2 cellular contexts compared by ENCODE assay signal in genomic region chr2:63425079-63425416, GRCh38.
TF ChIP-seq lines count a peak whose summit lies in the region.

No MANE protein-coding gene starts in this region.

TF ChIP-seq in HCT116, 20 proteins besides CTCF, POLR2A, EP300 and RAD21 (continued from another document):
- TF ChIP-seq CEBPB (IDR thresholded peaks at IDR 0.05; ENCODE audit: low read depth) (no peak; the same call in 1 of the 2 replicates), MAX (IDR thresholded peaks at IDR 0.05) (no peak), TCF7L2 (IDR thresholded peaks at IDR 0.05; ENCODE audit: borderline replicate concordance, extremely low read depth, insufficient read depth, insufficient read length) (no peak), ZFX (IDR thresholded peaks at IDR 0.05) (no peak), JUND (IDR thresholded peaks at IDR 0.05) (no peak), CBX3 (IDR thresholded peaks at IDR 0.05; ENCODE audit: low read depth) (no peak), ATF3 (IDR thresholded peaks at IDR 0.05) (no peak), YY1 (IDR thresholded peaks at IDR 0.05; ENCODE audit: extremely low read depth, insufficient replicate concordance, low read depth, low read length) (no peak), EZH2 (IDR thresholded peaks at IDR 0.05) (no peak), ZBTB33 (IDR thresholded peaks at IDR 0.05; ENCODE audit: extremely low read depth, insufficient replicate concordance, low read length) (no peak)

TF ChIP-seq in H1, 55 proteins besides CTCF, POLR2A, EP300 and RAD21 (continued from another document):
- TF ChIP-seq CHD1 (IDR thresholded peaks at IDR 0.05; ENCODE audit: low read depth, low read length) (no peak), RXRA (IDR thresholded peaks at IDR 0.05; ENCODE audit: insufficient read depth, low read depth, low read length) (no peak), ZNF274 (IDR thresholded peaks at IDR 0.05; ENCODE audit: borderline replicate concordance, extremely low read depth, low read length) (no peak), TBP (IDR thresholded peaks at IDR 0.05; ENCODE audit: low read depth, low read length) (no peak), CBX8 (IDR thresholded peaks at IDR 0.05; ENCODE audit: borderline replicate concordance, low read depth, low read length) (no peak), GTF2F1 (IDR thresholded peaks at IDR 0.05; ENCODE audit: borderline replicate concordance, low read depth, low read length) (no peak), KDM4A (IDR thresholded peaks at IDR 0.05; ENCODE audit: low read depth, low read length, severe bottlenecking) (no peak), TEAD4 (IDR thresholded peaks at IDR 0.05; ENCODE audit: low read depth, low read length) (no peak), TAF1 (IDR thresholded peaks at IDR 0.05; ENCODE audit: low read depth, low read length) (no peak), SUZ12 (IDR thresholded peaks at IDR 0.05; ENCODE audit: low read length) (no peak), RBBP5 (IDR thresholded peaks at IDR 0.05; ENCODE audit: borderline replicate concordance, low read depth, low read length) (no peak), POU5F1 (IDR thresholded peaks at IDR 0.05; ENCODE audit: low read depth, low read length) (no peak), TAF7 (optimal IDR thresholded peaks at IDR 0.05; ENCODE audit: borderline replicate concordance, low read depth, low read length) (no peak), ATF2 (IDR thresholded peaks at IDR 0.05; ENCODE audit: low read length) (no peak), SP2 (IDR thresholded peaks at IDR 0.05; ENCODE audit: low read length) (no peak)
